Comparison of ENCODE assay signal across 19 cellular contexts in genomic region chr11:19566583-19567379, GRCh38.
"Had no signal": no experiment of that assay in that cellular context is flagged by ENCODE, and none has a peak within 500 bp of the region (broad histone marks: within the 10 kb centered on the region; RNA-seq: fewer than 3 reads in every experiment).

No MANE protein-coding gene starts in this region.

- H3K9me3 ChIP-seq: SJSA1 had no signal

- DNase-seq: KBM-7, NCI-H1092, NCI-H1105 treated with DMSO at 0.1 percent for 48 hours, NCI-H1417 treated with DMSO at 0.1 percent for 48 hours, NCI-H146, NCI-H1694 treated with DMSO at 0.1 percent for 48 hours, NCI-H1930, NCI-H2081, NCI-H2171, NCI-H226, NCI-H510A, NCI-H524 treated with DMSO at 0.1 percent for 48 hours, NCI-H69, NCI-H774, Right ventricle myocardium superior, RPMI8226, SIG-M5 had no signal

- H3K4me3 ChIP-seq: SJSA1, SK-N-MC had no signal

- H3K27ac ChIP-seq: SJSA1, SK-N-MC had no signal

- H3K27me3 ChIP-seq: SJSA1 had no signal

- H3K36me3 ChIP-seq: SJSA1 had no signal
